1 cellular context compared by ENCODE assay signal in the genomic region with DNA sequence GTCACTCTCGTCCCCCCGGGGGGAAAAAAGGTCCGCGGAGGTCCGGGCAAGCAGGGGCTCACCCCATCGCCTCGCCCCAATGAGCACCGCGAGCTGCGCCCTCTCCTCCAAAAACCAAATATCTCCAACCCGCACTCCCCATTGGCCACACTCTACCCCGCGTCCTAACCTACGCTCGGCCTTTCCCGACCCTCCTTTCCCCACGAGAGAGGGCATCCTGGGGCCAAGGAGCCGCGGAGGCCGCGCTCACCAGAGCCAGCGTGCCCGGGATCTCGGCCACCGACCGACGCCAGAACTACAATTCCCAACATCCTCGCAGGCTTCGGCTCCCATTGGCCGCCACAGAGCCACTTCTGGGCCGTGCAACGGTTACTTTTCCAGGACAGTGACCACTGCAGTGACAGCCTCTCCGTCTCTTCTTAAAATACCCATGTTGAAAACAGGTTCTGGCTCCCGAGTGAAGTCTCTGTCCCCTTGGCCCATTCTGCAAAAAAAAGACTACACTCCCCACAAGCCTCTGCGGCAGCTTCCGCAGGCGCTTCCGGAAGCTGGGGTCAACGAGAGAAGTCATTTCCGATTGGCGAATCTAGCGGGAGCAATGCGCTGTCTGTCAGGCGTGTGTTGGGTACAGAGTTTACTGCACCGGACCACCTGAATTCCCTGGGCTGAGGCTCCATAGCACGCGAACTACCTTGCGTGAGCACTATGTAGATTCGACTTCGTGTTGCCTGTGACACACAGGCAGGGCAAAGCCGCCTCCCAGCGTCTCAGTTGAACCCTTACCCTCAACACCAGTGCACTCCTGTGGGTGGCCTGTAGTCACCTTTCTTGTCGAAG.
A peak's percentile ranks its signal among the peaks of the same experiment; 100 is the strongest.
TF ChIP-seq lines count a peak whose summit lies in the region.

A gene (minus strand): TSS at position 285 of the 837 bp plus-strand sequence. CDS start 15,020 bp downstream, outside the sequence.

TF ChIP-seq in HepG2, 621 proteins besides CTCF, POLR2A, EP300 and RAD21 (continued from another document and continues in another):
- TF ChIP-seq, protein P1, sequence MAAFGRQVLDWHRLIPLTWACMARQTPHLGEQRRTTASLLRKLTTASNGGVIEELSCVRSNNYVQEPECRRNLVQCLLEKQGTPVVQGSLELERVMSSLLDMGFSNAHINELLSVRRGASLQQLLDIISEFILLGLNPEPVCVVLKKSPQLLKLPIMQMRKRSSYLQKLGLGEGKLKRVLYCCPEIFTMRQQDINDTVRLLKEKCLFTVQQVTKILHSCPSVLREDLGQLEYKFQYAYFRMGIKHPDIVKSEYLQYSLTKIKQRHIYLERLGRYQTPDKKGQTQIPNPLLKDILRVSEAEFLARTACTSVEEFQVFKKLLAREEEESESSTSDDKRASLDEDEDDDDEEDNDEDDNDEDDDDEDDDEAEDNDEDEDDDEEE (CRISPR knock-in tag; IDR thresholded peaks at IDR 0.05), result peak; percentile 98; the same call in 1 of the 2 replicates
- TF ChIP-seq ZNF121 (CRISPR knock-in tag; IDR thresholded peaks at IDR 0.05), result no peak
- TF ChIP-seq, protein P2, sequence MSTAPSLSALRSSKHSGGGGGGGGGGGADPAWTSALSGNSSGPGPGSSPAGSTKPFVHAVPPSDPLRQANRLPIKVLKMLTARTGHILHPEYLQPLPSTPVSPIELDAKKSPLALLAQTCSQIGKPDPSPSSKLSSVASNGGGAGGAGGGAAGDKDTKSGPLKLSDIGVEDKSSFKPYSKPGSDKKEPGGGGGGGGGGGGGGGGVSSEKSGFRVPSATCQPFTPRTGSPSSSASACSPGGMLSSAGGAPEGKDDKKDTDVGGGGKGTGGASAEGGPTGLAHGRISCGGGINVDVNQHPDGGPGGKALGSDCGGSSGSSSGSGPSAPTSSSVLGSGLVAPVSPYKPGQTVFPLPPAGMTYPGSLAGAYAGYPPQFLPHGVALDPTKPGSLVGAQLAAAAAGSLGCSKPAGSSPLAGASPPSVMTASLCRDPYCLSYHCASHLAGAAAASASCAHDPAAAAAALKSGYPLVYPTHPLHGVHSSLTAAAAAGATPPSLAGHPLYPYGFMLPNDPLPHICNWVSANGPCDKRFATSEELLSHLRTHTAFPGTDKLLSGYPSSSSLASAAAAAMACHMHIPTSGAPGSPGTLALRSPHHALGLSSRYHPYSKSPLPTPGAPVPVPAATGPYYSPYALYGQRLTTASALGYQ (CRISPR knock-in tag; IDR thresholded peaks at IDR 0.05), result peak; percentile 15; the same call in 1 of the 2 replicates
- peak; percentile 58 for TF ChIP-seq PHF5A (CRISPR knock-in tag; IDR thresholded peaks at IDR 0.05; ENCODE audit: low read depth, unreplicated experiment)
- peak; percentile 88 for TF ChIP-seq ZNF670 (CRISPR knock-in tag; IDR thresholded peaks at IDR 0.05; ENCODE audit: borderline replicate concordance)
- TF ChIP-seq ZNF383 (CRISPR knock-in tag; IDR thresholded peaks at IDR 0.05; ENCODE audit: borderline replicate concordance), result no peak
- peak; percentile 97 for TF ChIP-seq ZNF143 (CRISPR knock-in tag; IDR thresholded peaks at IDR 0.05)
- TF ChIP-seq HOXA3 (CRISPR knock-in tag; IDR thresholded peaks at IDR 0.05), result peak; percentile 94
- TF ChIP-seq, protein P3, sequence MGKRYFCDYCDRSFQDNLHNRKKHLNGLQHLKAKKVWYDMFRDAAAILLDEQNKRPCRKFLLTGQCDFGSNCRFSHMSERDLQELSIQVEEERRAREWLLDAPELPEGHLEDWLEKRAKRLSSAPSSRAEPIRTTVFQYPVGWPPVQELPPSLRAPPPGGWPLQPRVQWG (CRISPR knock-in tag; IDR thresholded peaks at IDR 0.05; ENCODE audit: borderline replicate concordance, low read depth), result no peak
- no peak; the same call in 1 of the 2 replicates for TF ChIP-seq GPN1 (CRISPR knock-in tag; IDR thresholded peaks at IDR 0.05; ENCODE audit: borderline replicate concordance)
- TF ChIP-seq, protein P4, sequence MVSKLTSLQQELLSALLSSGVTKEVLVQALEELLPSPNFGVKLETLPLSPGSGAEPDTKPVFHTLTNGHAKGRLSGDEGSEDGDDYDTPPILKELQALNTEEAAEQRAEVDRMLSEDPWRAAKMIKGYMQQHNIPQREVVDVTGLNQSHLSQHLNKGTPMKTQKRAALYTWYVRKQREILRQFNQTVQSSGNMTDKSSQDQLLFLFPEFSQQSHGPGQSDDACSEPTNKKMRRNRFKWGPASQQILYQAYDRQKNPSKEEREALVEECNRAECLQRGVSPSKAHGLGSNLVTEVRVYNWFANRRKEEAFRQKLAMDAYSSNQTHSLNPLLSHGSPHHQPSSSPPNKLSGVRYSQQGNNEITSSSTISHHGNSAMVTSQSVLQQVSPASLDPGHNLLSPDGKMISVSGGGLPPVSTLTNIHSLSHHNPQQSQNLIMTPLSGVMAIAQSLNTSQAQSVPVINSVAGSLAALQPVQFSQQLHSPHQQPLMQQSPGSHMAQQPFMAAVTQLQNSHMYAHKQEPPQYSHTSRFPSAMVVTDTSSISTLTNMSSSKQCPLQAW (CRISPR knock-in tag; IDR thresholded peaks at IDR 0.05), result peak; percentile 70
- no peak for TF ChIP-seq ZSCAN22 (CRISPR knock-in tag; IDR thresholded peaks at IDR 0.05)
- peak; percentile 77; the same call in 1 of the 2 replicates for TF ChIP-seq ETV5 (CRISPR knock-in tag; IDR thresholded peaks at IDR 0.05; ENCODE audit: borderline replicate concordance)
- no peak for TF ChIP-seq ZNF530 (CRISPR knock-in tag; IDR thresholded peaks at IDR 0.05; ENCODE audit: low read depth)
- 0 out of 2 replicates have a peak, but pooled peaks have one; percentile 22 for TF ChIP-seq SIN3A (IDR thresholded peaks at IDR 0.05; ENCODE audit: borderline replicate concordance, low read depth, low read length)
- TF ChIP-seq, protein P5, sequence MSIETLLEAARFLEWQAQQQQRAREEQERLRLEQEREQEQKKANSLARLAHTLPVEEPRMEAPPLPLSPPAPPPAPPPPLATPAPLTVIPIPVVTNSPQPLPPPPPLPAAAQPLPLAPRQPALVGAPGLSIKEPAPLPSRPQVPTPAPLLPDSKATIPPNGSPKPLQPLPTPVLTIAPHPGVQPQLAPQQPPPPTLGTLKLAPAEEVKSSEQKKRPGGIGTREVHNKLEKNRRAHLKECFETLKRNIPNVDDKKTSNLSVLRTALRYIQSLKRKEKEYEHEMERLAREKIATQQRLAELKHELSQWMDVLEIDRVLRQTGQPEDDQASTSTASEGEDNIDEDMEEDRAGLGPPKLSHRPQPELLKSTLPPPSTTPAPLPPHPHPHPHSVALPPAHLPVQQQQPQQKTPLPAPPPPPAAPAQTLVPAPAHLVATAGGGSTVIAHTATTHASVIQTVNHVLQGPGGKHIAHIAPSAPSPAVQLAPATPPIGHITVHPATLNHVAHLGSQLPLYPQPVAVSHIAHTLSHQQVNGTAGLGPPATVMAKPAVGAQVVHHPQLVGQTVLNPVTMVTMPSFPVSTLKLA (IDR thresholded peaks at IDR 0.05), result no peak
- TF ChIP-seq MZF1 (CRISPR knock-in tag; IDR thresholded peaks at IDR 0.05; ENCODE audit: borderline replicate concordance), result peak; percentile 96
- TF ChIP-seq ZNF367 (CRISPR knock-in tag; IDR thresholded peaks at IDR 0.05; ENCODE audit: borderline replicate concordance), result 0 out of 2 replicates have a peak, but pooled peaks have one; percentile 83
- TF ChIP-seq, protein P6, sequence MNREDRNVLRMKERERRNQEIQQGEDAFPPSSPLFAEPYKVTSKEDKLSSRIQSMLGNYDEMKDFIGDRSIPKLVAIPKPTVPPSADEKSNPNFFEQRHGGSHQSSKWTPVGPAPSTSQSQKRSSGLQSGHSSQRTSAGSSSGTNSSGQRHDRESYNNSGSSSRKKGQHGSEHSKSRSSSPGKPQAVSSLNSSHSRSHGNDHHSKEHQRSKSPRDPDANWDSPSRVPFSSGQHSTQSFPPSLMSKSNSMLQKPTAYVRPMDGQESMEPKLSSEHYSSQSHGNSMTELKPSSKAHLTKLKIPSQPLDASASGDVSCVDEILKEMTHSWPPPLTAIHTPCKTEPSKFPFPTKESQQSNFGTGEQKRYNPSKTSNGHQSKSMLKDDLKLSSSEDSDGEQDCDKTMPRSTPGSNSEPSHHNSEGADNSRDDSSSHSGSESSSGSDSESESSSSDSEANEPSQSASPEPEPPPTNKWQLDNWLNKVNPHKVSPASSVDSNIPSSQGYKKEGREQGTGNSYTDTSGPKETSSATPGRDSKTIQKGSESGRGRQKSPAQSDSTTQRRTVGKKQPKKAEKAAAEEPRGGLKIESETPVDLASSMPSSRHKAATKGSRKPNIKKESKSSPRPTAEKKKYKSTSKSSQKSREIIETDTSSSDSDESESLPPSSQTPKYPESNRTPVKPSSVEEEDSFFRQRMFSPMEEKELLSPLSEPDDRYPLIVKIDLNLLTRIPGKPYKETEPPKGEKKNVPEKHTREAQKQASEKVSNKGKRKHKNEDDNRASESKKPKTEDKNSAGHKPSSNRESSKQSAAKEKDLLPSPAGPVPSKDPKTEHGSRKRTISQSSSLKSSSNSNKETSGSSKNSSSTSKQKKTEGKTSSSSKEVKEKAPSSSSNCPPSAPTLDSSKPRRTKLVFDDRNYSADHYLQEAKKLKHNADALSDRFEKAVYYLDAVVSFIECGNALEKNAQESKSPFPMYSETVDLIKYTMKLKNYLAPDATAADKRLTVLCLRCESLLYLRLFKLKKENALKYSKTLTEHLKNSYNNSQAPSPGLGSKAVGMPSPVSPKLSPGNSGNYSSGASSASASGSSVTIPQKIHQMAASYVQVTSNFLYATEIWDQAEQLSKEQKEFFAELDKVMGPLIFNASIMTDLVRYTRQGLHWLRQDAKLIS (CRISPR knock-in tag; IDR thresholded peaks at IDR 0.05), result no peak
- TF ChIP-seq PAF1 (CRISPR knock-in tag; IDR thresholded peaks at IDR 0.05), result no peak; the same call in 1 of the 2 replicates
- no peak for TF ChIP-seq NBN (conservative IDR thresholded peaks at IDR 0.05)
- TF ChIP-seq, protein P7, sequence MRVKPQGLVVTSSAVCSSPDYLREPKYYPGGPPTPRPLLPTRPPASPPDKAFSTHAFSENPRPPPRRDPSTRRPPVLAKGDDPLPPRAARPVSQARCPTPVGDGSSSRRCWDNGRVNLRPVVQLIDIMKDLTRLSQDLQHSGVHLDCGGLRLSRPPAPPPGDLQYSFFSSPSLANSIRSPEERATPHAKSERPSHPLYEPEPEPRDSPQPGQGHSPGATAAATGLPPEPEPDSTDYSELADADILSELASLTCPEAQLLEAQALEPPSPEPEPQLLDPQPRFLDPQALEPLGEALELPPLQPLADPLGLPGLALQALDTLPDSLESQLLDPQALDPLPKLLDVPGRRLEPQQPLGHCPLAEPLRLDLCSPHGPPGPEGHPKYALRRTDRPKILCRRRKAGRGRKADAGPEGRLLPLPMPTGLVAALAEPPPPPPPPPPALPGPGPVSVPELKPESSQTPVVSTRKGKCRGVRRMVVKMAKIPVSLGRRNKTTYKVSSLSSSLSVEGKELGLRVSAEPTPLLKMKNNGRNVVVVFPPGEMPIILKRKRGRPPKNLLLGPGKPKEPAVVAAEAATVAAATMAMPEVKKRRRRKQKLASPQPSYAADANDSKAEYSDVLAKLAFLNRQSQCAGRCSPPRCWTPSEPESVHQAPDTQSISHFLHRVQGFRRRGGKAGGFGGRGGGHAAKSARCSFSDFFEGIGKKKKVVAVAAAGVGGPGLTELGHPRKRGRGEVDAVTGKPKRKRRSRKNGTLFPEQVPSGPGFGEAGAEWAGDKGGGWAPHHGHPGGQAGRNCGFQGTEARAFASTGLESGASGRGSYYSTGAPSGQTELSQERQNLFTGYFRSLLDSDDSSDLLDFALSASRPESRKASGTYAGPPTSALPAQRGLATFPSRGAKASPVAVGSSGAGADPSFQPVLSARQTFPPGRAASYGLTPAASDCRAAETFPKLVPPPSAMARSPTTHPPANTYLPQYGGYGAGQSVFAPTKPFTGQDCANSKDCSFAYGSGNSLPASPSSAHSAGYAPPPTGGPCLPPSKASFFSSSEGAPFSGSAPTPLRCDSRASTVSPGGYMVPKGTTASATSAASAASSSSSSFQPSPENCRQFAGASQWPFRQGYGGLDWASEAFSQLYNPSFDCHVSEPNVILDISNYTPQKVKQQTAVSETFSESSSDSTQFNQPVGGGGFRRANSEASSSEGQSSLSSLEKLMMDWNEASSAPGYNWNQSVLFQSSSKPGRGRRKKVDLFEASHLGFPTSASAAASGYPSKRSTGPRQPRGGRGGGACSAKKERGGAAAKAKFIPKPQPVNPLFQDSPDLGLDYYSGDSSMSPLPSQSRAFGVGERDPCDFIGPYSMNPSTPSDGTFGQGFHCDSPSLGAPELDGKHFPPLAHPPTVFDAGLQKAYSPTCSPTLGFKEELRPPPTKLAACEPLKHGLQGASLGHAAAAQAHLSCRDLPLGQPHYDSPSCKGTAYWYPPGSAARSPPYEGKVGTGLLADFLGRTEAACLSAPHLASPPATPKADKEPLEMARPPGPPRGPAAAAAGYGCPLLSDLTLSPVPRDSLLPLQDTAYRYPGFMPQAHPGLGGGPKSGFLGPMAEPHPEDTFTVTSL (CRISPR knock-in tag; IDR thresholded peaks at IDR 0.05; ENCODE audit: borderline replicate concordance), result peak; percentile 64; the same call in 1 of the 2 replicates
- TF ChIP-seq MTA1 (CRISPR knock-in tag; IDR thresholded peaks at IDR 0.05; ENCODE audit: borderline replicate concordance), result no peak; the same call in 1 of the 2 replicates
- TF ChIP-seq REL (CRISPR knock-in tag; conservative IDR thresholded peaks at IDR 0.05), result no peak
- peak; percentile 90 for TF ChIP-seq ZNF232 (CRISPR knock-in tag; IDR thresholded peaks at IDR 0.05; ENCODE audit: borderline replicate concordance)
- TF ChIP-seq PRPF4 (IDR thresholded peaks at IDR 0.05; ENCODE audit: low read depth, low read length, poor library complexity, severe bottlenecking), result no peak
- TF ChIP-seq AHR (CRISPR knock-in tag; IDR thresholded peaks at IDR 0.05), result peak; percentile 70; the same call in 1 of the 2 replicates
- peak; percentile 83 for TF ChIP-seq HIVEP1 (CRISPR knock-in tag; IDR thresholded peaks at IDR 0.05)
- TF ChIP-seq, protein P8, sequence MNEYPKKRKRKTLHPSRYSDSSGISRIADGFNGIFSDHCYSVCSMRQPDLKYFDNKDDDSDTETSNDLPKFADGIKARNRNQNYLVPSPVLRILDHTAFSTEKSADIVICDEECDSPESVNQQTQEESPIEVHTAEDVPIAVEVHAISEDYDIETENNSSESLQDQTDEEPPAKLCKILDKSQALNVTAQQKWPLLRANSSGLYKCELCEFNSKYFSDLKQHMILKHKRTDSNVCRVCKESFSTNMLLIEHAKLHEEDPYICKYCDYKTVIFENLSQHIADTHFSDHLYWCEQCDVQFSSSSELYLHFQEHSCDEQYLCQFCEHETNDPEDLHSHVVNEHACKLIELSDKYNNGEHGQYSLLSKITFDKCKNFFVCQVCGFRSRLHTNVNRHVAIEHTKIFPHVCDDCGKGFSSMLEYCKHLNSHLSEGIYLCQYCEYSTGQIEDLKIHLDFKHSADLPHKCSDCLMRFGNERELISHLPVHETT (CRISPR knock-in tag; conservative IDR thresholded peaks at IDR 0.05), result peak; percentile 34; the same call in 1 of the 2 replicates
- no peak for TF ChIP-seq RFX1 (IDR thresholded peaks at IDR 0.05)
- TF ChIP-seq, protein P9, sequence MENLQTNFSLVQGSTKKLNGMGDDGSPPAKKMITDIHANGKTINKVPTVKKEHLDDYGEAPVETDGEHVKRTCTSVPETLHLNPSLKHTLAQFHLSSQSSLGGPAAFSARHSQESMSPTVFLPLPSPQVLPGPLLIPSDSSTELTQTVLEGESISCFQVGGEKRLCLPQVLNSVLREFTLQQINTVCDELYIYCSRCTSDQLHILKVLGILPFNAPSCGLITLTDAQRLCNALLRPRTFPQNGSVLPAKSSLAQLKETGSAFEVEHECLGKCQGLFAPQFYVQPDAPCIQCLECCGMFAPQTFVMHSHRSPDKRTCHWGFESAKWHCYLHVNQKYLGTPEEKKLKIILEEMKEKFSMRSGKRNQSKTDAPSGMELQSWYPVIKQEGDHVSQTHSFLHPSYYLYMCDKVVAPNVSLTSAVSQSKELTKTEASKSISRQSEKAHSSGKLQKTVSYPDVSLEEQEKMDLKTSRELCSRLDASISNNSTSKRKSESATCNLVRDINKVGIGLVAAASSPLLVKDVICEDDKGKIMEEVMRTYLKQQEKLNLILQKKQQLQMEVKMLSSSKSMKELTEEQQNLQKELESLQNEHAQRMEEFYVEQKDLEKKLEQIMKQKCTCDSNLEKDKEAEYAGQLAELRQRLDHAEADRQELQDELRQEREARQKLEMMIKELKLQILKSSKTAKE (CRISPR knock-in tag; IDR thresholded peaks at IDR 0.05; ENCODE audit: borderline replicate concordance), result no peak
